In genomic region chr5:150516011-150516410, GRCh38 we compare ENCODE assay signal across 1 cellular context.
TF ChIP-seq lines count a peak whose summit lies in the region.

No MANE protein-coding gene starts in this region.

TF ChIP-seq in SK-N-SH, 30 proteins besides CTCF, POLR2A, EP300 and RAD21 (continued from another document):
- TF ChIP-seq ZBTB33 (IDR thresholded peaks at IDR 0.05; ENCODE audit: borderline replicate concordance, low read depth) (no peak), SMC3 (IDR thresholded peaks at IDR 0.05; ENCODE audit: low read depth, low read length) (no peak), GATA2 (CRISPR knock-in tag; IDR thresholded peaks at IDR 0.05) (peak; percentile 84), FOXJ3 (CRISPR knock-in tag; IDR thresholded peaks at IDR 0.05) (no peak), YY1 (IDR thresholded peaks at IDR 0.05; ENCODE audit: low read depth) (no peak), POLR2AphosphoS5 (IDR thresholded peaks at IDR 0.05; ENCODE audit: low read depth, low read length) (no peak), MEF2A (IDR thresholded peaks at IDR 0.05; ENCODE audit: borderline replicate concordance, low read depth) (no peak), RCOR1 (IDR thresholded peaks at IDR 0.05; ENCODE audit: low read length) (peak; percentile 69; the same call in 1 of the 2 replicates), NFIC (IDR thresholded peaks at IDR 0.05; ENCODE audit: borderline replicate concordance) (peak; percentile 58), IRF3 (IDR thresholded peaks at IDR 0.05; ENCODE audit: low read depth, low read length) (no peak), GABPA (IDR thresholded peaks at IDR 0.05; ENCODE audit: low read depth) (no peak), TAF1 (IDR thresholded peaks at IDR 0.05; ENCODE audit: borderline replicate concordance, low read depth, low read length) (no peak), TEAD4 (IDR thresholded peaks at IDR 0.05; ENCODE audit: borderline replicate concordance, insufficient read depth) (no peak)
- TF ChIP-seq, protein P1, sequence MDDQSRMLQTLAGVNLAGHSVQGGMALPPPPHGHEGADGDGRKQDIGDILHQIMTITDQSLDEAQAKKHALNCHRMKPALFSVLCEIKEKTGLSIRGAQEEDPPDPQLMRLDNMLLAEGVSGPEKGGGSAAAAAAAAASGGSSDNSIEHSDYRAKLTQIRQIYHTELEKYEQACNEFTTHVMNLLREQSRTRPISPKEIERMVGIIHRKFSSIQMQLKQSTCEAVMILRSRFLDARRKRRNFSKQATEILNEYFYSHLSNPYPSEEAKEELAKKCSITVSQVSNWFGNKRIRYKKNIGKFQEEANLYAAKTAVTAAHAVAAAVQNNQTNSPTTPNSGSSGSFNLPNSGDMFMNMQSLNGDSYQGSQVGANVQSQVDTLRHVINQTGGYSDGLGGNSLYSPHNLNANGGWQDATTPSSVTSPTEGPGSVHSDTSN (IDR thresholded peaks at IDR 0.05) = no peak
- TF ChIP-seq, protein P2, sequence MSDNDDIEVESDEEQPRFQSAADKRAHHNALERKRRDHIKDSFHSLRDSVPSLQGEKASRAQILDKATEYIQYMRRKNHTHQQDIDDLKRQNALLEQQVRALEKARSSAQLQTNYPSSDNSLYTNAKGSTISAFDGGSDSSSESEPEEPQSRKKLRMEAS (IDR thresholded peaks at IDR 0.05; ENCODE audit: low read depth) = no peak
- TF ChIP-seq, protein P3, sequence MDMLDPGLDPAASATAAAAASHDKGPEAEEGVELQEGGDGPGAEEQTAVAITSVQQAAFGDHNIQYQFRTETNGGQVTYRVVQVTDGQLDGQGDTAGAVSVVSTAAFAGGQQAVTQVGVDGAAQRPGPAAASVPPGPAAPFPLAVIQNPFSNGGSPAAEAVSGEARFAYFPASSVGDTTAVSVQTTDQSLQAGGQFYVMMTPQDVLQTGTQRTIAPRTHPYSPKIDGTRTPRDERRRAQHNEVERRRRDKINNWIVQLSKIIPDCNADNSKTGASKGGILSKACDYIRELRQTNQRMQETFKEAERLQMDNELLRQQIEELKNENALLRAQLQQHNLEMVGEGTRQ (IDR thresholded peaks at IDR 0.05; ENCODE audit: borderline replicate concordance, low read depth, low read length) = no peak
